In the genomic region with DNA sequence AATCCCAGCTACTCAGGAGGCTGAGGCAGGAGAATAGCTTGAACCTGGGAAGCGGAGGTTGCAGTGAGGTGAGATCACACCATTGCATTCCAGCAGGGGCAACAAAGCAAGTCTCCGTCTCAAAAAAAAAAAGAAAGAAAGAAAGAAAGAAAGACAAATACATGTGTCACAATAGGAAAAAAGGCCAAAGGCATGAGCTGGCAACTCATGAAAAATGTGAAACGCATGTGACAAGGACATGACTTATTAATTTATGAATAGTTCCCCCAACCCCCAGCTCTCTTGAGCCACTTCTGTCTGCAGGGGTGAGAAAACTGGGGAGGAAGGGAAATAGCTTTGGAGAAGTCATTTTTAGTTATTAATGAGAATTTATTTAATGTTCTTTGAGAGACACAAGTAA, we compare ENCODE assay signal across 17 cellular contexts.
DNase-seq lines count a peak whose midpoint lies in the region; ATAC-seq and TF ChIP-seq lines count a peak whose summit lies in the region.
"Had no signal": no experiment of that assay in that cellular context is flagged by ENCODE, and none has a peak within 500 bp of the region (broad histone marks: within the 10 kb centered on the region; RNA-seq: fewer than 3 reads in every experiment).

No MANE protein-coding gene starts in this region.

- CTCF ChIA-PET in PC-3 (lab: Charles Lee): no interaction called here

- POLR2A ChIA-PET in PC-3 (lab: Charles Lee; ENCODE audit: unreplicated experiment): no interaction called here

- H3K4me3 ChIP-seq in PC-3 (ENCODE audit: low read length): no peak overlapping the region
- no peak overlapping the region for H3K4me3 ChIP-seq in retinal pigment epithelial cell (ENCODE audit: low read length)
- H3K4me3 ChIP-seq: A549; BLaER1 treated with 17β-estradiol and CSF1 and Interleukin-3, amounts not matched to agents 10 nM and 100 nM had no signal

- H3K27ac Mint-ChIP-seq in brain: peak overlapping the region in 3 of 5 experiments; percentile 25 to 79 (median 26)
- H3K27ac Mint-ChIP-seq: B cell; CD4-positive, alpha-beta T cell; CD8-positive, alpha-beta T cell had no signal

- H2AFZ ChIP-seq in PC-3 (ENCODE audit: low read length): no peak overlapping the region

- H3K27me3 ChIP-seq in PC-3 (ENCODE audit: low read length): no peaks in the 10 kb centered on the region
- H3K27me3 ChIP-seq: BLaER1 treated with 17β-estradiol and CSF1 and Interleukin-3, amounts not matched to agents 10 nM and 100 nM had no signal

- no peaks in the 10 kb centered on the region for H3F3A ChIP-seq in PC-3 (ENCODE audit: low read length, unreplicated experiment)

- no peak overlapping the region for H3K4me3 Mint-ChIP-seq in brain
- H3K4me3 Mint-ChIP-seq: B cell; CD4-positive, alpha-beta T cell; CD8-positive, alpha-beta T cell had no signal

- H3K4me1 Mint-ChIP-seq in brain: peaks cover 6% of the 10 kb centered on the region
- H3K4me1 Mint-ChIP-seq: B cell had no signal

- no TSS peak for BruUV-seq in PC-3 (replicated peaks; lab: Mats Ljungman, UMichigan)

- H3K4me2 ChIP-seq in PC-3 (ENCODE audit: low read length): no peak overlapping the region
- H3K4me2 ChIP-seq: A549; BLaER1 treated with 17β-estradiol and CSF1 and Interleukin-3, amounts not matched to agents 10 nM and 100 nM had no signal

- H3K79me2 ChIP-seq in PC-3 (ENCODE audit: low read length): no peaks in the 10 kb centered on the region

- no peaks in the 10 kb centered on the region for H3K36me3 Mint-ChIP-seq in brain
- H3K36me3 Mint-ChIP-seq: CD8-positive, alpha-beta T cell had no signal

- no peak; the same call in 1 of the 2 replicates for ATAC-seq in PC-3
- no peak for ATAC-seq in GM19351 (IDR thresholded peaks at IDR 0.05; ENCODE audit: unreplicated experiment)
- ATAC-seq: A549; CD8-positive, alpha-beta T cell had no signal

- H3K9ac ChIP-seq in PC-3 (ENCODE audit: low read length): no peak overlapping the region
- H3K9ac ChIP-seq: BLaER1 treated with 17β-estradiol and CSF1 and Interleukin-3, amounts not matched to agents 10 nM and 100 nM had no signal

- H3K36me3 ChIP-seq in PC-3 (ENCODE audit: low read depth, low read length): no peaks in the 10 kb centered on the region
- H3K36me3 ChIP-seq: BLaER1 treated with 17β-estradiol and CSF1 and Interleukin-3, amounts not matched to agents 10 nM and 100 nM had no signal

- peaks cover 23% of the 10 kb centered on the region for H3K27me3 Mint-ChIP-seq in brain

- H3K9me2 ChIP-seq in PC-3 (replicated peaks; ENCODE audit: low read length): no peaks in the 10 kb centered on the region

- H3K9me3 ChIP-seq in PC-3 (ENCODE audit: low read length): no peaks in the 10 kb centered on the region
- H3K9me3 ChIP-seq: BLaER1 treated with 17β-estradiol and CSF1 and Interleukin-3, amounts not matched to agents 10 nM and 100 nM; Caco-2 had no signal

- H3K9me3 Mint-ChIP-seq in brain: no peaks in the 10 kb centered on the region
- H3K9me3 Mint-ChIP-seq: CD4-positive, alpha-beta T cell; CD8-positive, alpha-beta T cell had no signal

- intact Hi-C loops in PC-3 (cut with micrococcal nuclease): no loop called here

- TF ChIP-seq CTCF in PC-3 (conservative IDR thresholded peaks at IDR 0.05; ENCODE audit: low read depth, low read length) (no peak), brain (conservative IDR thresholded peaks at IDR 0.05) (no peak), retinal pigment epithelial cell (conservative IDR thresholded peaks at IDR 0.05; ENCODE audit: low read depth, low read length) (no peak)

- H3K4me1 ChIP-seq in PC-3 (ENCODE audit: insufficient read depth, low read length): 0 out of 2 replicates have a peak, but pooled peaks cover 8% of the 10 kb centered on the region
- H3K4me1 ChIP-seq: A549; BLaER1 treated with 17β-estradiol and CSF1 and Interleukin-3, amounts not matched to agents 10 nM and 100 nM; Caco-2 had no signal

- no peaks in the 10 kb centered on the region for H4K20me1 ChIP-seq in PC-3 (ENCODE audit: low read length)
- H4K20me1 ChIP-seq: BLaER1 treated with 17β-estradiol and CSF1 and Interleukin-3, amounts not matched to agents 10 nM and 100 nM had no signal

- DNase-seq in PC-3: peak; percentile 57
- DNase-seq in retinal pigment epithelial cell (ENCODE audit: low read depth): peak; percentile 9
- no peak for DNase-seq in activated CD4-positive, alpha-beta T cell treated with anti-CD3 and anti-CD28 coated beads for 4 hours
- DNase-seq: AML-193; Caco-2; Calu3; CD4-positive, alpha-beta T cell; CD8-positive, alpha-beta T cell; DMS79 treated with DMSO at 0.1 percent for 48 hours; GF-D8 had no signal

- H3K27ac ChIP-seq in PC-3 (ENCODE audit: low read length): no peak overlapping the region
- H3K27ac ChIP-seq: 22Rv1; A549; BLaER1 treated with 17β-estradiol and CSF1 and Interleukin-3, amounts not matched to agents 10 nM and 100 nM; C4-2B had no signal

Comparison
In these comparisons a context has a peak if more than half of its experiments do, and no peak if none do; other contexts are left out.
1. DNase-seq: peak in PC-3 (single experiment) and retinal pigment epithelial cell (single experiment); none in activated CD4-positive, alpha-beta T cell treated with anti-CD3 and anti-CD28 coated beads for 4 hours (0 of 2).